In the genomic region with DNA sequence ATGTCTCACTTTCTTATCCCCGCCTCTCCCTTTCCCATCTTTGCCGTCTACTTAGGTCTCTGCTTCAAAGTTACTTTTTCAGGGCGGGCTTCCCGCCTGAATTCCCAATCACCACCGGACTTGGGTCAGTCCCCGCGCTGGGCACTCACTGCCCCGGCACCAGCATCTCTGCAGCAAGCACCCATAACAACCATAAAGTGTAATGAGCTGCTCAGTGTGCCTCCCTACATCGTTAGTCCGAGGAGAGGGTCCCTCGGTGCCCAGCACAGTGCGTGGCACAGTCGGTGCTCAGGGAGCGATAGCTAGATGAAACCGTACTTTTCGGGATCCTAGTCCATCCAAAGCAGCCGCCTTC, we compare ENCODE assay signal across 8 cellular contexts. TPM values are rescaled to one million over a fixed set of nuclear protein-coding genes. Genes with fewer than 3 reads are reported as not detected.
DNase-seq lines count a peak whose midpoint lies in the region; ATAC-seq and TF ChIP-seq lines count a peak whose summit lies in the region.

No MANE protein-coding gene starts in this region.

- peaks cover 66% of the 10 kb centered on the region for H3K4me1 Mint-ChIP-seq in chondrocyte (ENCODE audit: low read depth)

- CTCF ChIA-PET in A673 (lab: Charles Lee): no interaction called here

- intact Hi-C loops in A673 (cut with micrococcal nuclease; ENCODE audit: unreplicated experiment): no loop called here

- H3K9me3 Mint-ChIP-seq in chondrocyte (ENCODE audit: low read depth): no peaks in the 10 kb centered on the region

- DNase-seq in A673 (ENCODE audit: low spot score): no peak
- DNase-seq in Jurkat, Clone E6-1 (ENCODE audit: low read depth, low spot score): no peak
- DNase-seq in chondrocyte (ENCODE audit: low spot score): no peak
- no peak for DNase-seq in NCI-H146 treated with DMSO at 0.1 percent for 48 hours (lab: John Stamatoyannopoulos, UW; ENCODE audit: unreplicated experiment)
- DNase-seq in glomerular visceral epithelial cell (ENCODE audit: extremely low spot score): no peak
- no peak for DNase-seq in midbrain (lab: John Stamatoyannopoulos, UW)

- peak overlapping the region; percentile 93 for H3K27ac Mint-ChIP-seq in chondrocyte (ENCODE audit: unreplicated experiment)

- H3K9me3 ChIP-seq in A673 (ENCODE audit: low read depth, low read length, poor library complexity, severe bottlenecking): no peaks in the 10 kb centered on the region
- no peaks in the 10 kb centered on the region for H3K9me3 ChIP-seq in muscle layer of colon (ENCODE audit: low read length)

- peak overlapping the region; percentile 62 for H3K4me3 ChIP-seq in A673 (ENCODE audit: low read depth, low read length, poor library complexity, severe bottlenecking)
- peak overlapping the region; percentile 74 for H3K4me3 ChIP-seq in Jurkat, Clone E6-1 (ENCODE audit: low read length)
- H3K4me3 ChIP-seq in muscle layer of colon (ENCODE audit: low read depth in 1 of 2, low read length in 2 of 2): peak overlapping the region; percentile 72 to 91

- H3K9ac ChIP-seq in muscle layer of colon (ENCODE audit: low read length): peak overlapping the region; percentile 80

- H3K27ac ChIP-seq in A673 (ENCODE audit: low read depth, low read length, poor library complexity, severe bottlenecking): peak overlapping the region; percentile 94
- peak overlapping the region; percentile 87 for H3K27ac ChIP-seq in muscle layer of colon (ENCODE audit: low read depth, low read length)

- no peaks in the 10 kb centered on the region for H3K27me3 ChIP-seq in A673 (replicated peaks; ENCODE audit: insufficient read depth, low read depth, low read length, poor library complexity)
- no peaks in the 10 kb centered on the region for H3K27me3 ChIP-seq in muscle layer of colon (ENCODE audit: control insufficient read depth in 1 of 2, insufficient read depth in 2 of 2, low read length in 2 of 2)

- peak overlapping the region; percentile 76 for H3K4me3 Mint-ChIP-seq in chondrocyte (ENCODE audit: unreplicated experiment)

- TF ChIP-seq CTCF in A673 (conservative IDR thresholded peaks at IDR 0.05; ENCODE audit: low read depth, low read length): no peak
- TF ChIP-seq CTCF in chondrocyte (IDR thresholded peaks at IDR 0.05): no peak

- POLR2A ChIA-PET in A673 (lab: Charles Lee; ENCODE audit: low non-redundant PET): no interaction called here

- no peak for ATAC-seq in GM19023 (IDR thresholded peaks at IDR 0.05; ENCODE audit: unreplicated experiment)

- peaks cover 3% of the 10 kb centered on the region for H3K36me3 Mint-ChIP-seq in chondrocyte (ENCODE audit: low read depth)

- BruUV-seq in A673 (replicated peaks; lab: Mats Ljungman, UMichigan): no TSS peak

- no peaks in the 10 kb centered on the region for H3K27me3 Mint-ChIP-seq in chondrocyte (ENCODE audit: low read depth)

- H3K4me1 ChIP-seq in A673 (ENCODE audit: insufficient read depth, low read length, poor library complexity, severe bottlenecking) (peaks cover 10% of the 10 kb centered on the region), muscle layer of colon (ENCODE audit: insufficient read depth, low read length) (peaks cover 40% of the 10 kb centered on the region)

- H3K36me3 ChIP-seq in A673 (ENCODE audit: insufficient read depth, low read length, poor library complexity, severe bottlenecking): peaks cover 4% of the 10 kb centered on the region
- no peaks in the 10 kb centered on the region for H3K36me3 ChIP-seq in muscle layer of colon (ENCODE audit: insufficient read depth, low read length)

RNA-seq across cellular contexts. Expression of a gene that starts 0.6 kb away (rescaled TPM):
- total RNA-seq in A673 (2021) (126 and 139 TPM in 2 replicates), chondrocyte (40.2 to 84.5 TPM (median 79.4 TPM) in 3 replicates)
- 159 TPM for polyA plus RNA-seq in Jurkat, Clone E6-1 (2012; ENCODE audit: insufficient read depth, insufficient read length)

RNA-seq across cellular contexts. Expression of a gene that starts 42.7 kb away (rescaled TPM):
- 0.37 and 0.39 TPM in 2 replicates for total RNA-seq in A673 (2021)
- 0.68 TPM for polyA plus RNA-seq in Jurkat, Clone E6-1 (2012; ENCODE audit: insufficient read depth, insufficient read length)
- total RNA-seq in chondrocyte: 0.25 to 0.48 TPM in 2 of 3 replicates, not detected in the other
